Comparison of ENCODE assay signal across 1 cellular context in the genomic region with DNA sequence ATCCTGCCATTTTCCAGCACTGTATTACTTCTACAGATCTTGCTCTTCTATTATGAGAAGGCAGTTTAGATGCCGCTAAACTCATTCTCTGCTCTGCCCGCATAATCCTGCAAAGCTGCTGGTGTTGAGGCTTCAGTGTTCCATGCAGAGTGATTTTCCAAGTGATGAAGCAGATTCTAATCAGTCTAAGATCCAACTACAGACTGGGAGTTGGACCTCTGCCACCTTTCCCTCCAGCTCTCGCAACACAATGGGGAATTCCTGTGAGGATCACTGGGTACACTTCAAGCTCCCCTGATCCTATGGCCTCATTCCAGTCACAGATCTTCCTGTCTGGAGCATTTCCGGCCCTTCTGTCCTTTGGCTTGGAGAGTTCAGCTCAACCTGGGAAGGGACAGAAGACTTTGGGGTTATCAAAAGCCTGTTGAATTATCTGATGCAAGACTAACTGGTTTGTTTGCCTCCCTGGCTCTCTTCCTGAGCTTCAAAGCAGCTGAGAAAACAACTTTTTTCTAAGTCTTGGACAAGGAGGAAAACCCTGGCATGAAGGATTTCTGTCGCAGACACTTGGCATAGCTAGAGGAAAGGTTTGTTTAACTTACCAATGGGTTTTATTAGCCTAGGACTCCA.
TF ChIP-seq lines count a peak whose summit lies in the region.

No MANE protein-coding gene starts in this region.

TF ChIP-seq in H1, 55 proteins besides CTCF, POLR2A, EP300 and RAD21:
- TF ChIP-seq CEBPB (IDR thresholded peaks at IDR 0.05; ENCODE audit: low read depth, low read length) (no peak), SP2 (IDR thresholded peaks at IDR 0.05; ENCODE audit: low read length) (no peak), YY1 (IDR thresholded peaks at IDR 0.05; ENCODE audit: low read depth, low read length) (no peak), CHD1 (IDR thresholded peaks at IDR 0.05; ENCODE audit: low read depth, low read length) (no peak), HDAC6 (IDR thresholded peaks at IDR 0.05; ENCODE audit: low read depth, low read length) (no peak), RBBP5 (IDR thresholded peaks at IDR 0.05; ENCODE audit: borderline replicate concordance, low read depth, low read length) (no peak), SRF (IDR thresholded peaks at IDR 0.05; ENCODE audit: low read depth, low read length) (no peak), HDAC2 (IDR thresholded peaks at IDR 0.05; ENCODE audit: borderline replicate concordance in 1 of 2, low read depth in 2 of 2, low read length in 2 of 2) (no peak), JUN (IDR thresholded peaks at IDR 0.05; ENCODE audit: low read depth, low read length) (no peak), EZH2 (IDR thresholded peaks at IDR 0.05; ENCODE audit: low read depth, low read length, severe bottlenecking) (no peak), SIN3A (conservative IDR thresholded peaks at IDR 0.05 in 1 of 2, IDR thresholded peaks at IDR 0.05 in 1 of 2; ENCODE audit: low read depth in 1 of 2, low read length in 2 of 2) (no peak), ASH2L (IDR thresholded peaks at IDR 0.05; ENCODE audit: low read length) (no peak)
TF ChIP-seq in H1: peak in this region for 0.
